ENCODE assay signal across 1 cellular context in the genomic region with DNA sequence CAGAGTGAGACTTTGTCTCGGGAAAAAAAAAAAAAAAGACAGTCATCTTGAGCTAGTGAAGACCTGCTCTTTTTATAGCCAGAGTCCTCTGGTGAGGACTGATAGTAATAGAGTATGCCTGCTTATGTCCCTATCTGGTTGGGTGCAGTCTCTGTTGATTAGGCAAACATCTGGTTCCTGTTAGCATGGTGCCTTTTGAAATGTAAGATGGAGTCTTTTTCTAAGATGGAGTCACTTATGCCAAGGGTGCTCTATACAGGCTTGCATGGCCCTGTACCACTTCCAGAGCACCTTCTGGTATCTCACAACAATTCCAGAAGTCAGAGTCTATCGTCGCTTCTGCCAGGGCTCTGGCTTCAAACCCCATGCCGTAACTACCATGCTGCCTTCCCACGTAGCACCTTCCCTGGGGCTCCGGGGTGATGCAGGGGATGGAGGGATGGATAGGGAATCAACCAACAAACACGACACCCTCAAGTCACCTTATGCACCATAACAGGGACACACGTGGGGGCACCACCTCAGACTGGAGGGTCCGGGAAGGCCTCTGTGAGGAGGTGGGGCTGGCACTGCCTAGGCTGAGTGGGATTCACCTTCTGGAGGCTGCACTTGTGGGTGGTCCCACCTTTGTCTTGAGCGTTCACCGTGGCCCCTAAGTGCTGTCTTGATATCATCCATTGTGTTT.
TF ChIP-seq lines count a peak whose summit lies in the region.

No MANE protein-coding gene starts in this region.

TF ChIP-seq in K562, 482 proteins besides CTCF, POLR2A, EP300 and RAD21 (continued from another document and continues in another):
- TF ChIP-seq, protein P1, sequence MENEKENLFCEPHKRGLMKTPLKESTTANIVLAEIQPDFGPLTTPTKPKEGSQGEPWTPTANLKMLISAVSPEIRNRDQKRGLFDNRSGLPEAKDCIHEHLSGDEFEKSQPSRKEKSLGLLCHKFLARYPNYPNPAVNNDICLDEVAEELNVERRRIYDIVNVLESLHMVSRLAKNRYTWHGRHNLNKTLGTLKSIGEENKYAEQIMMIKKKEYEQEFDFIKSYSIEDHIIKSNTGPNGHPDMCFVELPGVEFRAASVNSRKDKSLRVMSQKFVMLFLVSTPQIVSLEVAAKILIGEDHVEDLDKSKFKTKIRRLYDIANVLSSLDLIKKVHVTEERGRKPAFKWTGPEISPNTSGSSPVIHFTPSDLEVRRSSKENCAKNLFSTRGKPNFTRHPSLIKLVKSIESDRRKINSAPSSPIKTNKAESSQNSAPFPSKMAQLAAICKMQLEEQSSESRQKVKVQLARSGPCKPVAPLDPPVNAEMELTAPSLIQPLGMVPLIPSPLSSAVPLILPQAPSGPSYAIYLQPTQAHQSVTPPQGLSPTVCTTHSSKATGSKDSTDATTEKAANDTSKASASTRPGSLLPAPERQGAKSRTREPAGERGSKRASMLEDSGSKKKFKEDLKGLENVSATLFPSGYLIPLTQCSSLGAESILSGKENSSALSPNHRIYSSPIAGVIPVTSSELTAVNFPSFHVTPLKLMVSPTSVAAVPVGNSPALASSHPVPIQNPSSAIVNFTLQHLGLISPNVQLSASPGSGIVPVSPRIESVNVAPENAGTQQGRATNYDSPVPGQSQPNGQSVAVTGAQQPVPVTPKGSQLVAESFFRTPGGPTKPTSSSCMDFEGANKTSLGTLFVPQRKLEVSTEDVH (IDR thresholded peaks at IDR 0.05; ENCODE audit: low read depth, partially characterized antibody): no peak
- TF ChIP-seq, protein P2, sequence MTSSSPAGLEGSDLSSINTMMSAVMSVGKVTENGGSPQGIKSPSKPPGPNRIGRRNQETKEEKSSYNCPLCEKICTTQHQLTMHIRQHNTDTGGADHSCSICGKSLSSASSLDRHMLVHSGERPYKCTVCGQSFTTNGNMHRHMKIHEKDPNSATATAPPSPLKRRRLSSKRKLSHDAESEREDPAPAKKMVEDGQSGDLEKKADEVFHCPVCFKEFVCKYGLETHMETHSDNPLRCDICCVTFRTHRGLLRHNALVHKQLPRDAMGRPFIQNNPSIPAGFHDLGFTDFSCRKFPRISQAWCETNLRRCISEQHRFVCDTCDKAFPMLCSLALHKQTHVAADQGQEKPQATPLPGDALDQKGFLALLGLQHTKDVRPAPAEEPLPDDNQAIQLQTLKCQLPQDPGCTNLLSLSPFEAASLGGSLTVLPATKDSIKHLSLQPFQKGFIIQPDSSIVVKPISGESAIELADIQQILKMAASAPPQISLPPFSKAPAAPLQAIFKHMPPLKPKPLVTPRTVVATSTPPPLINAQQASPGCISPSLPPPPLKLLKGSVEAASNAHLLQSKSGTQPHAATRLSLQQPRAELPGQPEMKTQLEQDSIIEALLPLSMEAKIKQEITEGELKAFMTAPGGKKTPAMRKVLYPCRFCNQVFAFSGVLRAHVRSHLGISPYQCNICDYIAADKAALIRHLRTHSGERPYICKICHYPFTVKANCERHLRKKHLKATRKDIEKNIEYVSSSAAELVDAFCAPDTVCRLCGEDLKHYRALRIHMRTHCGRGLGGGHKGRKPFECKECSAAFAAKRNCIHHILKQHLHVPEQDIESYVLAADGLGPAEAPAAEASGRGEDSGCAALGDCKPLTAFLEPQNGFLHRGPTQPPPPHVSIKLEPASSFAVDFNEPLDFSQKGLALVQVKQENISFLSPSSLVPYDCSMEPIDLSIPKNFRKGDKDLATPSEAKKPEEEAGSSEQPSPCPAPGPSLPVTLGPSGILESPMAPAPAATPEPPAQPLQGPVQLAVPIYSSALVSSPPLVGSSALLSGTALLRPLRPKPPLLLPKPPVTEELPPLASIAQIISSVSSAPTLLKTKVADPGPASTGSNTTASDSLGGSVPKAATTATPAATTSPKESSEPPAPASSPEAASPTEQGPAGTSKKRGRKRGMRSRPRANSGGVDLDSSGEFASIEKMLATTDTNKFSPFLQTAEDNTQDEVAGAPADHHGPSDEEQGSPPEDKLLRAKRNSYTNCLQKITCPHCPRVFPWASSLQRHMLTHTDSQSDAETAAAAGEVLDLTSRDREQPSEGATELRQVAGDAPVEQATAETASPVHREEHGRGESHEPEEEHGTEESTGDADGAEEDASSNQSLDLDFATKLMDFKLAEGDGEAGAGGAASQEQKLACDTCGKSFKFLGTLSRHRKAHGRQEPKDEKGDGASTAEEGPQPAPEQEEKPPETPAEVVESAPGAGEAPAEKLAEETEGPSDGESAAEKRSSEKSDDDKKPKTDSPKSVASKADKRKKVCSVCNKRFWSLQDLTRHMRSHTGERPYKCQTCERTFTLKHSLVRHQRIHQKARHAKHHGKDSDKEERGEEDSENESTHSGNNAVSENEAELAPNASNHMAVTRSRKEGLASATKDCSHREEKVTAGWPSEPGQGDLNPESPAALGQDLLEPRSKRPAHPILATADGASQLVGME (CRISPR knock-in tag; IDR thresholded peaks at IDR 0.05): peak; percentile 99
- TF ChIP-seq ESRRB (CRISPR knock-in tag; IDR thresholded peaks at IDR 0.05; ENCODE audit: borderline replicate concordance): peak; percentile 83
- TF ChIP-seq E2F1 (CRISPR knock-in tag; IDR thresholded peaks at IDR 0.05): no peak
- TF ChIP-seq, protein P3, sequence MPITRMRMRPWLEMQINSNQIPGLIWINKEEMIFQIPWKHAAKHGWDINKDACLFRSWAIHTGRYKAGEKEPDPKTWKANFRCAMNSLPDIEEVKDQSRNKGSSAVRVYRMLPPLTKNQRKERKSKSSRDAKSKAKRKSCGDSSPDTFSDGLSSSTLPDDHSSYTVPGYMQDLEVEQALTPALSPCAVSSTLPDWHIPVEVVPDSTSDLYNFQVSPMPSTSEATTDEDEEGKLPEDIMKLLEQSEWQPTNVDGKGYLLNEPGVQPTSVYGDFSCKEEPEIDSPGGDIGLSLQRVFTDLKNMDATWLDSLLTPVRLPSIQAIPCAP (CRISPR knock-in tag; IDR thresholded peaks at IDR 0.05; ENCODE audit: borderline replicate concordance): no peak
- peak; percentile 97 for TF ChIP-seq HINFP (tag; conservative IDR thresholded peaks at IDR 0.05; ENCODE audit: low read depth)
- TF ChIP-seq, protein P4, sequence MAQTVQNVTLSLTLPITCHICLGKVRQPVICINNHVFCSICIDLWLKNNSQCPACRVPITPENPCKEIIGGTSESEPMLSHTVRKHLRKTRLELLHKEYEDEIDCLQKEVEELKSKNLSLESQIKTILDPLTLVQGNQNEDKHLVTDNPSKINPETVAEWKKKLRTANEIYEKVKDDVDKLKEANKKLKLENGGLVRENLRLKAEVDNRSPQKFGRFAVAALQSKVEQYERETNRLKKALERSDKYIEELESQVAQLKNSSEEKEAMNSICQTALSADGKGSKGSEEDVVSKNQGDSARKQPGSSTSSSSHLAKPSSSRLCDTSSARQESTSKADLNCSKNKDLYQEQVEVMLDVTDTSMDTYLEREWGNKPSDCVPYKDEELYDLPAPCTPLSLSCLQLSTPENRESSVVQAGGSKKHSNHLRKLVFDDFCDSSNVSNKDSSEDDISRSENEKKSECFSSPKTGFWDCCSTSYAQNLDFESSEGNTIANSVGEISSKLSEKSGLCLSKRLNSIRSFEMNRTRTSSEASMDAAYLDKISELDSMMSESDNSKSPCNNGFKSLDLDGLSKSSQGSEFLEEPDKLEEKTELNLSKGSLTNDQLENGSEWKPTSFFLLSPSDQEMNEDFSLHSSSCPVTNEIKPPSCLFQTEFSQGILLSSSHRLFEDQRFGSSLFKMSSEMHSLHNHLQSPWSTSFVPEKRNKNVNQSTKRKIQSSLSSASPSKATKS (CRISPR knock-in tag; IDR thresholded peaks at IDR 0.05): no peak
- TF ChIP-seq ZSCAN29 (IDR thresholded peaks at IDR 0.05): no peak
- 0 out of 2 replicates have a peak, but pooled peaks have one; percentile 29 for TF ChIP-seq NR2C1 (IDR thresholded peaks at IDR 0.05)
- TF ChIP-seq NR2C1 (tag; IDR thresholded peaks at IDR 0.05): peak; percentile 98
- TF ChIP-seq MBD2 (IDR thresholded peaks at IDR 0.05; ENCODE audit: borderline replicate concordance, low read depth): peak; percentile 28; the same call in 1 of the 2 replicates
- TF ChIP-seq FOXM1 (IDR thresholded peaks at IDR 0.05; ENCODE audit: low read depth): peak; percentile 85
- TF ChIP-seq FOXM1 (CRISPR knock-in tag; IDR thresholded peaks at IDR 0.05; ENCODE audit: low read depth): no peak
- no peak for TF ChIP-seq RBM34 (IDR thresholded peaks at IDR 0.05; ENCODE audit: borderline replicate concordance, insufficient read depth, low read length)
- TF ChIP-seq U2AF1 (optimal IDR thresholded peaks at IDR 0.05; ENCODE audit: low read depth, low read length): no peak
- no peak for TF ChIP-seq ZBTB8A (IDR thresholded peaks at IDR 0.05; ENCODE audit: partially characterized antibody)
- no peak for TF ChIP-seq RBM15 (IDR thresholded peaks at IDR 0.05; ENCODE audit: insufficient read depth, low read length)
- TF ChIP-seq, protein P5, sequence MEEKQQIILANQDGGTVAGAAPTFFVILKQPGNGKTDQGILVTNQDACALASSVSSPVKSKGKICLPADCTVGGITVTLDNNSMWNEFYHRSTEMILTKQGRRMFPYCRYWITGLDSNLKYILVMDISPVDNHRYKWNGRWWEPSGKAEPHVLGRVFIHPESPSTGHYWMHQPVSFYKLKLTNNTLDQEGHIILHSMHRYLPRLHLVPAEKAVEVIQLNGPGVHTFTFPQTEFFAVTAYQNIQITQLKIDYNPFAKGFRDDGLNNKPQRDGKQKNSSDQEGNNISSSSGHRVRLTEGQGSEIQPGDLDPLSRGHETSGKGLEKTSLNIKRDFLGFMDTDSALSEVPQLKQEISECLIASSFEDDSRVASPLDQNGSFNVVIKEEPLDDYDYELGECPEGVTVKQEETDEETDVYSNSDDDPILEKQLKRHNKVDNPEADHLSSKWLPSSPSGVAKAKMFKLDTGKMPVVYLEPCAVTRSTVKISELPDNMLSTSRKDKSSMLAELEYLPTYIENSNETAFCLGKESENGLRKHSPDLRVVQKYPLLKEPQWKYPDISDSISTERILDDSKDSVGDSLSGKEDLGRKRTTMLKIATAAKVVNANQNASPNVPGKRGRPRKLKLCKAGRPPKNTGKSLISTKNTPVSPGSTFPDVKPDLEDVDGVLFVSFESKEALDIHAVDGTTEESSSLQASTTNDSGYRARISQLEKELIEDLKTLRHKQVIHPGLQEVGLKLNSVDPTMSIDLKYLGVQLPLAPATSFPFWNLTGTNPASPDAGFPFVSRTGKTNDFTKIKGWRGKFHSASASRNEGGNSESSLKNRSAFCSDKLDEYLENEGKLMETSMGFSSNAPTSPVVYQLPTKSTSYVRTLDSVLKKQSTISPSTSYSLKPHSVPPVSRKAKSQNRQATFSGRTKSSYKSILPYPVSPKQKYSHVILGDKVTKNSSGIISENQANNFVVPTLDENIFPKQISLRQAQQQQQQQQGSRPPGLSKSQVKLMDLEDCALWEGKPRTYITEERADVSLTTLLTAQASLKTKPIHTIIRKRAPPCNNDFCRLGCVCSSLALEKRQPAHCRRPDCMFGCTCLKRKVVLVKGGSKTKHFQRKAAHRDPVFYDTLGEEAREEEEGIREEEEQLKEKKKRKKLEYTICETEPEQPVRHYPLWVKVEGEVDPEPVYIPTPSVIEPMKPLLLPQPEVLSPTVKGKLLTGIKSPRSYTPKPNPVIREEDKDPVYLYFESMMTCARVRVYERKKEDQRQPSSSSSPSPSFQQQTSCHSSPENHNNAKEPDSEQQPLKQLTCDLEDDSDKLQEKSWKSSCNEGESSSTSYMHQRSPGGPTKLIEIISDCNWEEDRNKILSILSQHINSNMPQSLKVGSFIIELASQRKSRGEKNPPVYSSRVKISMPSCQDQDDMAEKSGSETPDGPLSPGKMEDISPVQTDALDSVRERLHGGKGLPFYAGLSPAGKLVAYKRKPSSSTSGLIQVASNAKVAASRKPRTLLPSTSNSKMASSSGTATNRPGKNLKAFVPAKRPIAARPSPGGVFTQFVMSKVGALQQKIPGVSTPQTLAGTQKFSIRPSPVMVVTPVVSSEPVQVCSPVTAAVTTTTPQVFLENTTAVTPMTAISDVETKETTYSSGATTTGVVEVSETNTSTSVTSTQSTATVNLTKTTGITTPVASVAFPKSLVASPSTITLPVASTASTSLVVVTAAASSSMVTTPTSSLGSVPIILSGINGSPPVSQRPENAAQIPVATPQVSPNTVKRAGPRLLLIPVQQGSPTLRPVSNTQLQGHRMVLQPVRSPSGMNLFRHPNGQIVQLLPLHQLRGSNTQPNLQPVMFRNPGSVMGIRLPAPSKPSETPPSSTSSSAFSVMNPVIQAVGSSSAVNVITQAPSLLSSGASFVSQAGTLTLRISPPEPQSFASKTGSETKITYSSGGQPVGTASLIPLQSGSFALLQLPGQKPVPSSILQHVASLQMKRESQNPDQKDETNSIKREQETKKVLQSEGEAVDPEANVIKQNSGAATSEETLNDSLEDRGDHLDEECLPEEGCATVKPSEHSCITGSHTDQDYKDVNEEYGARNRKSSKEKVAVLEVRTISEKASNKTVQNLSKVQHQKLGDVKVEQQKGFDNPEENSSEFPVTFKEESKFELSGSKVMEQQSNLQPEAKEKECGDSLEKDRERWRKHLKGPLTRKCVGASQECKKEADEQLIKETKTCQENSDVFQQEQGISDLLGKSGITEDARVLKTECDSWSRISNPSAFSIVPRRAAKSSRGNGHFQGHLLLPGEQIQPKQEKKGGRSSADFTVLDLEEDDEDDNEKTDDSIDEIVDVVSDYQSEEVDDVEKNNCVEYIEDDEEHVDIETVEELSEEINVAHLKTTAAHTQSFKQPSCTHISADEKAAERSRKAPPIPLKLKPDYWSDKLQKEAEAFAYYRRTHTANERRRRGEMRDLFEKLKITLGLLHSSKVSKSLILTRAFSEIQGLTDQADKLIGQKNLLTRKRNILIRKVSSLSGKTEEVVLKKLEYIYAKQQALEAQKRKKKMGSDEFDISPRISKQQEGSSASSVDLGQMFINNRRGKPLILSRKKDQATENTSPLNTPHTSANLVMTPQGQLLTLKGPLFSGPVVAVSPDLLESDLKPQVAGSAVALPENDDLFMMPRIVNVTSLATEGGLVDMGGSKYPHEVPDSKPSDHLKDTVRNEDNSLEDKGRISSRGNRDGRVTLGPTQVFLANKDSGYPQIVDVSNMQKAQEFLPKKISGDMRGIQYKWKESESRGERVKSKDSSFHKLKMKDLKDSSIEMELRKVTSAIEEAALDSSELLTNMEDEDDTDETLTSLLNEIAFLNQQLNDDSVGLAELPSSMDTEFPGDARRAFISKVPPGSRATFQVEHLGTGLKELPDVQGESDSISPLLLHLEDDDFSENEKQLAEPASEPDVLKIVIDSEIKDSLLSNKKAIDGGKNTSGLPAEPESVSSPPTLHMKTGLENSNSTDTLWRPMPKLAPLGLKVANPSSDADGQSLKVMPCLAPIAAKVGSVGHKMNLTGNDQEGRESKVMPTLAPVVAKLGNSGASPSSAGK (IDR thresholded peaks at IDR 0.05): no peak
- no peak for TF ChIP-seq RFX5 (IDR thresholded peaks at IDR 0.05; ENCODE audit: low read depth, low read length)
